Comparison of ENCODE assay signal across 30 cellular contexts in genomic region chr3:129320261-129320660, GRCh38.
"Had no signal": no experiment of that assay in that cellular context is flagged by ENCODE, and none has a peak within 500 bp of the region (broad histone marks: within the 10 kb centered on the region; RNA-seq: fewer than 3 reads in every experiment).

No MANE protein-coding gene starts in this region.

- DNase-seq: activated CD4-positive, alpha-beta memory T cell treated with anti-CD3 and anti-CD28 coated beads for 36 hours; activated CD4-positive, alpha-beta T cell treated with anti-CD3 and anti-CD28 coated beads for 36 hours; activated CD4-positive, alpha-beta T cell treated with anti-CD3 and anti-CD28 coated beads, Interleukin-2, amount 10 ng/mL, durations not matched to agents 24 days and 14 days; activated CD4-positive, CD25-positive, alpha-beta regulatory T cell; activated CD4-positive, CD25-positive, alpha-beta regulatory T cell treated with anti-CD3 and anti-CD28 coated beads, Interleukin-2, amount 50 U/mL, for 72 hours; activated CD8-positive, alpha-beta memory T cell treated with anti-CD3 and anti-CD28 coated beads, Interleukin-2, amount 10 ng/mL, durations not matched to agents 7 days and 5 days; activated CD8-positive, alpha-beta memory T cell treated with anti-CD3 and anti-CD28 coated beads, Interleukin-2, amount 50 U/mL, for 4 hours; activated CD8-positive, alpha-beta T cell treated with anti-CD3 and anti-CD28 coated beads, Interleukin-2, amount 10 ng/mL, durations not matched to agents 7 days and 5 days; activated effector memory CD4-positive, alpha-beta T cell treated with anti-CD3 and anti-CD28 coated beads, Interleukin-2, amount 50 U/mL, for 16 hours; activated naive CD4-positive, alpha-beta T cell treated with anti-CD3 and anti-CD28 coated beads for 36 hours; activated naive CD8-positive, alpha-beta T cell treated with anti-CD3 and anti-CD28 coated beads for 36 hours; activated naive CD8-positive, alpha-beta T cell treated with anti-CD3 and anti-CD28 coated beads, Interleukin-2, amount 50 U/mL, for 24 hours; activated T-cell treated with anti-CD3 and anti-CD28 coated beads, Interleukin-2, amount 50 U/mL, for 1 hour; activated T-cell treated with anti-CD3 and anti-CD28 coated beads, Interleukin-2, amount 50 U/mL, for 48 hours; adrenal gland; amygdala; aorta; body of pancreas; cortex of kidney; effector CD8-positive, alpha-beta T cell; foreskin keratinocyte; gastrocnemius medialis; glutamatergic neuron; heart left ventricle; T-helper 1 cell; T-helper 17 cell had no signal

- H3K36me3 ChIP-seq: adrenal gland had no signal

- H3K36me3 Mint-ChIP-seq: activated CD8-positive, alpha-beta memory T cell treated with anti-CD3 and anti-CD28 coated beads, Interleukin-2, amount 10 ng/mL, durations not matched to agents 7 days and 5 days; activated naive CD4-positive, alpha-beta T cell treated with anti-CD3 and anti-CD28 coated beads, Interleukin-2, amount 50 U/mL, for 24 hours had no signal

- H3K4me1 Mint-ChIP-seq: activated CD4-positive, alpha-beta T cell treated with anti-CD3 and anti-CD28 coated beads for 36 hours; activated CD8-positive, alpha-beta memory T cell treated with anti-CD3 and anti-CD28 coated beads, Interleukin-2, amount 10 ng/mL, durations not matched to agents 7 days and 5 days; activated naive CD4-positive, alpha-beta T cell treated with anti-CD3 and anti-CD28 coated beads, Interleukin-2, amount 50 U/mL, for 24 hours had no signal

- H3K4me3 ChIP-seq: adrenal gland, body of pancreas, gastrocnemius medialis, heart left ventricle had no signal

- H3K27ac Mint-ChIP-seq: activated CD4-positive, alpha-beta memory T cell treated with anti-CD3 and anti-CD28 coated beads for 36 hours; activated CD4-positive, alpha-beta T cell treated with anti-CD3 and anti-CD28 coated beads for 36 hours; activated CD4-positive, alpha-beta T cell treated with anti-CD3 and anti-CD28 coated beads, Interleukin-2, amount 10 ng/mL, durations not matched to agents 24 days and 14 days; activated CD8-positive, alpha-beta memory T cell treated with anti-CD3 and anti-CD28 coated beads, Interleukin-2, amount 10 ng/mL, durations not matched to agents 7 days and 5 days; activated CD8-positive, alpha-beta T cell treated with anti-CD3 and anti-CD28 coated beads, Interleukin-2, amount 10 ng/mL, durations not matched to agents 7 days and 5 days; activated naive CD4-positive, alpha-beta T cell treated with anti-CD3 and anti-CD28 coated beads for 36 hours; activated naive CD4-positive, alpha-beta T cell treated with anti-CD3 and anti-CD28 coated beads, Interleukin-2, amount 50 U/mL, for 24 hours; activated naive CD8-positive, alpha-beta T cell treated with anti-CD3 and anti-CD28 coated beads for 36 hours; activated naive CD8-positive, alpha-beta T cell treated with anti-CD3 and anti-CD28 coated beads, Interleukin-2, amount 50 U/mL, for 24 hours; activated T-helper 2 cell treated with anti-CD3 and anti-CD28 coated beads, Interferon-gamma antibody, Interleukin-2, Interleukin-4, amounts not matched to agents 10 μg/mL and 5 μg/mL and 100 μg/mL, durations not matched to agents 14 hours and 24 hours and 36 hours; T-helper 17 cell had no signal

- ATAC-seq: activated CD4-positive, alpha-beta T cell treated with anti-CD3 and anti-CD28 coated beads for 36 hours; activated CD8-positive, alpha-beta memory T cell treated with anti-CD3 and anti-CD28 coated beads, Interleukin-2, amount 10 ng/mL, durations not matched to agents 7 days and 5 days; activated CD8-positive, alpha-beta T cell treated with anti-CD3 and anti-CD28 coated beads, Interleukin-2, amount 10 ng/mL, durations not matched to agents 7 days and 5 days; activated naive CD8-positive, alpha-beta T cell treated with anti-CD3 and anti-CD28 coated beads, Interleukin-2, amount 50 U/mL, for 24 hours; body of pancreas; esophagus mucosa; foreskin keratinocyte; gastrocnemius medialis; heart left ventricle; T-helper 17 cell had no signal

- H3K27me3 ChIP-seq: adrenal gland, body of pancreas, foreskin keratinocyte, gastrocnemius medialis, heart left ventricle had no signal

- H3K4me1 ChIP-seq: foreskin keratinocyte had no signal

- H3K4me3 Mint-ChIP-seq: activated CD4-positive, alpha-beta memory T cell treated with anti-CD3 and anti-CD28 coated beads for 36 hours; activated CD4-positive, alpha-beta T cell treated with anti-CD3 and anti-CD28 coated beads for 36 hours; activated CD4-positive, alpha-beta T cell treated with anti-CD3 and anti-CD28 coated beads, Interleukin-2, amount 10 ng/mL, durations not matched to agents 24 days and 14 days; activated CD8-positive, alpha-beta memory T cell treated with anti-CD3 and anti-CD28 coated beads, Interleukin-2, amount 10 ng/mL, durations not matched to agents 7 days and 5 days; activated CD8-positive, alpha-beta T cell treated with anti-CD3 and anti-CD28 coated beads, Interleukin-2, amount 10 ng/mL, durations not matched to agents 7 days and 5 days; activated naive CD4-positive, alpha-beta T cell treated with anti-CD3 and anti-CD28 coated beads for 36 hours; activated naive CD4-positive, alpha-beta T cell treated with anti-CD3 and anti-CD28 coated beads, Interleukin-2, amount 50 U/mL, for 24 hours; activated naive CD8-positive, alpha-beta T cell treated with anti-CD3 and anti-CD28 coated beads for 36 hours; activated naive CD8-positive, alpha-beta T cell treated with anti-CD3 and anti-CD28 coated beads, Interleukin-2, amount 50 U/mL, for 24 hours; activated T-helper 1 cell treated with anti-CD3 and anti-CD28 coated beads, Interleukin-12 subunit alpha, Interleukin-12 subunit beta, Interleukin-2, Interleukin-4 antibody, amounts not matched to agents 30 ng/mL and 10 ng/mL and 1 ng/mL, durations not matched to agents 14 hours and 24 hours and 36 hours; T-helper 17 cell had no signal

- H3K27ac ChIP-seq: adrenal gland, body of pancreas, foreskin keratinocyte, gastrocnemius medialis, heart left ventricle had no signal

- H3K9me3 Mint-ChIP-seq: activated CD4-positive, alpha-beta memory T cell treated with anti-CD3 and anti-CD28 coated beads for 36 hours; activated CD4-positive, alpha-beta T cell treated with anti-CD3 and anti-CD28 coated beads, Interleukin-2, amount 10 ng/mL, durations not matched to agents 24 days and 14 days; activated naive CD4-positive, alpha-beta T cell treated with anti-CD3 and anti-CD28 coated beads for 36 hours; activated naive CD4-positive, alpha-beta T cell treated with anti-CD3 and anti-CD28 coated beads, Interleukin-2, amount 50 U/mL, for 24 hours; activated naive CD8-positive, alpha-beta T cell treated with anti-CD3 and anti-CD28 coated beads for 36 hours; activated naive CD8-positive, alpha-beta T cell treated with anti-CD3 and anti-CD28 coated beads, Interleukin-2, amount 50 U/mL, for 24 hours; activated T-helper 1 cell treated with anti-CD3 and anti-CD28 coated beads, Interleukin-12 subunit alpha, Interleukin-12 subunit beta, Interleukin-2, Interleukin-4 antibody, amounts not matched to agents 30 ng/mL and 10 ng/mL and 1 ng/mL, durations not matched to agents 14 hours and 24 hours and 36 hours; activated T-helper 2 cell treated with anti-CD3 and anti-CD28 coated beads, Interferon-gamma antibody, Interleukin-2, Interleukin-4, amounts not matched to agents 10 μg/mL and 5 μg/mL and 100 μg/mL, durations not matched to agents 14 hours and 24 hours and 36 hours had no signal

- H3K27me3 Mint-ChIP-seq: activated CD4-positive, alpha-beta memory T cell treated with anti-CD3 and anti-CD28 coated beads for 36 hours; activated CD4-positive, alpha-beta T cell treated with anti-CD3 and anti-CD28 coated beads for 36 hours; activated CD4-positive, alpha-beta T cell treated with anti-CD3 and anti-CD28 coated beads, Interleukin-2, amount 10 ng/mL, durations not matched to agents 24 days and 14 days; activated CD8-positive, alpha-beta memory T cell treated with anti-CD3 and anti-CD28 coated beads, Interleukin-2, amount 10 ng/mL, durations not matched to agents 7 days and 5 days; activated naive CD4-positive, alpha-beta T cell treated with anti-CD3 and anti-CD28 coated beads, Interleukin-2, amount 50 U/mL, for 24 hours; activated naive CD8-positive, alpha-beta T cell treated with anti-CD3 and anti-CD28 coated beads for 36 hours; T-helper 17 cell had no signal

- H3K9me3 ChIP-seq: adrenal gland, body of pancreas, gastrocnemius medialis, heart left ventricle had no signal
